In the genomic region with DNA sequence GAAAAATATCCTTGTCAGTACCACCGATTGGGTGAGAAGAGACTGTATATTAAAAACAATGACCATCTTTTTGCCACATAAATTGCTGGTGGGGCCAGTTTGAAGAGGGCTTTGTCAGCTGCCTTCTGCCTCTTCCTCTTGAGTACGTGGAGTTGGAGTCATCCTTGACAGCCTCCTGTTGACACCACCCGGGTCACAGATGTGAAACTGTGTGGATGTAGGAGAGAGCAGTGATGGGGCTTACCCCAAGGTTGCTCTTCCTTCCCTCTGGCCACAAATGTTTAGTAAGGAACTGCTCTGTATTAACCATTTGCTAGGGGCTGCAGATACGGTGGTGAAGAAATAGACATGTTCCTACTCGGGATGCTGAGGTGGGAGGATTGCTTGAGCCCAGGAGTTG, we compare ENCODE assay signal across 27 cellular contexts. TPM values are rescaled to one million over a fixed set of nuclear protein-coding genes. Genes with fewer than 3 reads are reported as not detected.
DNase-seq lines count a peak whose midpoint lies in the region; ATAC-seq, FAIRE-seq and TF ChIP-seq lines count a peak whose summit lies in the region.
"Had no signal": no experiment of that assay in that cellular context is flagged by ENCODE, and none has a peak within 500 bp of the region (broad histone marks: within the 10 kb centered on the region; RNA-seq: fewer than 3 reads in every experiment).

No MANE protein-coding gene starts in this region.

- no peak for FAIRE-seq in GM12878 (lab: Jason Lieb, UNC)
- FAIRE-seq: GM18507 had no signal

- H4K20me1 ChIP-seq in GM12878 (ENCODE audit: control insufficient read depth, insufficient read depth): no peaks in the 10 kb centered on the region

- peak overlapping the region; percentile 82 for H3K27ac Mint-ChIP-seq in activated CD8-positive, alpha-beta T cell treated with anti-CD3 and anti-CD28 coated beads for 36 hours

- TF ChIP-seq EP300 in GM12878 (IDR thresholded peaks at IDR 0.05; ENCODE audit: borderline replicate concordance in 1 of 2, control insufficient read depth in 1 of 2, low read depth in 2 of 2, low read length in 2 of 2): no peak

- no peaks in the 10 kb centered on the region for H3K4me1 ChIP-seq in GM12878 (ENCODE audit: control insufficient read depth, insufficient read depth, low read length)
- H3K4me1 ChIP-seq: psoas muscle, sigmoid colon had no signal

- peak in 2 of 3 donors; percentile 17 to 20 for DNase-seq in stimulated activated CD4-positive, alpha-beta T cell treated with anti-CD3 and anti-CD28 coated beads, Interleukin-12 subunit alpha, Interleukin-12 subunit beta, amount 100 ng/mL, for 48 hours (ENCODE audit: low read depth in 2 of 3, low spot score in 1 of 3)
- no peak for DNase-seq in stimulated activated CD4-positive, alpha-beta T cell treated with anti-CD3 and anti-CD28 coated beads, Interleukin-2, amount 100 ng/mL, for 48 hours
- peak; percentile 48 for DNase-seq in activated CD8-positive, alpha-beta T cell treated with anti-CD3 and anti-CD28 coated beads for 36 hours
- no peak for DNase-seq in GM12878 (ENCODE audit: low read depth, low spot score)
- DNase-seq in SIG-M5 treated with dmso at 0.1 percent for 504 hours (lab: John Stamatoyannopoulos, UW; ENCODE audit: unreplicated experiment): no peak
- DNase-seq in NCI-H526 (lab: John Stamatoyannopoulos, UW): no peak
- DNase-seq: C1 segment of cervical spinal cord, Calu3, DMS79 treated with DMSO at 0.1 percent for 48 hours, dorsolateral prefrontal cortex, hypothalamus, mesenchymal stem cell, NCI-H1105, NCI-H2029, NCI-H526 treated with DMSO at 0.1 percent for 48 hours, psoas muscle, SHP77 treated with DMSO at 0.1 percent for 48 hours, sigmoid colon, substantia nigra, SW 1271, T1000, upper lobe of left lung had no signal

- no peak for TF ChIP-seq RAD21 in GM12878 (IDR thresholded peaks at IDR 0.05; ENCODE audit: insufficient read depth, low read depth, low read length)

- BruUV-seq in GM12878 (replicated peaks; lab: Mats Ljungman, UMichigan): no TSS peak

- TF ChIP-seq POLR2A in GM12878 (IDR thresholded peaks at IDR 0.05; ENCODE audit: low read depth, low read length): no peak

- peak; percentile 79 for ATAC-seq in activated CD8-positive, alpha-beta T cell treated with anti-CD3 and anti-CD28 coated beads for 36 hours
- peak; percentile 28 for ATAC-seq in GM12878
- ATAC-seq in GM18519 (IDR thresholded peaks at IDR 0.05; ENCODE audit: low FRiP score, unreplicated experiment): no peak
- ATAC-seq: HCT116, Panc1 had no signal

- TF ChIP-seq CTCF in activated CD8-positive, alpha-beta T cell treated with anti-CD3 and anti-CD28 coated beads for 36 hours (IDR thresholded peaks at IDR 0.05): no peak
- no peak for TF ChIP-seq CTCF in GM12878 (IDR thresholded peaks at IDR 0.05 in 2 of 3, conservative IDR thresholded peaks at IDR 0.05 in 1 of 3; ENCODE audit: control insufficient read depth in 2 of 3, extremely low read depth in 1 of 3, insufficient read depth in 1 of 3, low read depth in 3 of 3, low read length in 3 of 3)

- RAD21 ChIA-PET in GM12878 (lab: Charles Lee; ENCODE audit: unreplicated experiment): no interaction called here

- WGBS in GM12878 (ENCODE audit: insufficient coverage, insufficient replicate concordance, low lambda C conversion rate, missing lambda C conversion rate): 74% methylated on average over 5 of the region's 5 CpGs

- no peak overlapping the region for H2AFZ ChIP-seq in GM12878 (ENCODE audit: control insufficient read depth, low read depth, low read length)

- no peaks in the 10 kb centered on the region; a peak in 1 of 4 replicates for H3K36me3 ChIP-seq in GM12878 (ENCODE audit: control insufficient read depth in 2 of 2, insufficient read depth in 2 of 2, low read length in 1 of 2)
- H3K36me3 ChIP-seq: sigmoid colon had no signal

- H3K4me3 ChIP-seq in GM12878: no peak overlapping the region
- H3K4me3 ChIP-seq: dorsolateral prefrontal cortex, psoas muscle, sigmoid colon, upper lobe of left lung had no signal

- in situ Hi-C loops in GM12878 (cut with MboI): no loop called here

- H3K9ac ChIP-seq in GM12878 (ENCODE audit: control insufficient read depth, insufficient read depth, low read length): no peak overlapping the region

- intact Hi-C loops in activated CD8-positive, alpha-beta T cell treated with anti-CD3 and anti-CD28 coated beads for 36 hours (cut with micrococcal nuclease): no loop called here
- intact Hi-C loops in GM12878 (cut with micrococcal nuclease; ENCODE audit: unreplicated experiment): no loop called here

- no peaks in the 10 kb centered on the region for H3K27me3 ChIP-seq in GM12878 (replicated peaks in 1 of 2; ENCODE audit: control insufficient read depth in 2 of 2, insufficient read depth in 2 of 2, low read length in 1 of 2)
- H3K27me3 ChIP-seq: dorsolateral prefrontal cortex, sigmoid colon, upper lobe of left lung had no signal

- POLR2A ChIA-PET in activated CD8-positive, alpha-beta T cell treated with anti-CD3 and anti-CD28 coated beads for 36 hours (lab: Charles Lee): no interaction called here
- POLR2A ChIA-PET in GM12878 (lab: Charles Lee): no interaction called here

- H3K9me3 ChIP-seq in GM12878 (replicated peaks; ENCODE audit: control insufficient read depth, insufficient read depth, low read length): no peaks in the 10 kb centered on the region
- H3K9me3 ChIP-seq: psoas muscle, sigmoid colon, upper lobe of left lung had no signal

- no peak overlapping the region for H3K27ac ChIP-seq in GM12878 (ENCODE audit: control insufficient read depth, insufficient read depth)
- H3K27ac ChIP-seq: psoas muscle, sigmoid colon, upper lobe of left lung had no signal

- SMC1A ChIA-PET in GM12878 (lab: Charles Lee; ENCODE audit: uncharacterized antibody, unreplicated experiment): no interaction called here

- no peak overlapping the region for H3K4me2 ChIP-seq in GM12878 (ENCODE audit: control insufficient read depth, insufficient read depth)

- no peak overlapping the region for H3K4me3 Mint-ChIP-seq in activated CD8-positive, alpha-beta T cell treated with anti-CD3 and anti-CD28 coated beads for 36 hours
- H3K4me3 Mint-ChIP-seq: brain had no signal

- CTCF ChIA-PET in activated CD8-positive, alpha-beta T cell treated with anti-CD3 and anti-CD28 coated beads for 36 hours (lab: Charles Lee): no interaction called here
- CTCF ChIA-PET in GM12878 (lab: Yijun Ruan, JAX): no interaction called here

- no peaks in the 10 kb centered on the region for H3K9me3 Mint-ChIP-seq in activated CD8-positive, alpha-beta T cell treated with anti-CD3 and anti-CD28 coated beads for 36 hours
- H3K9me3 Mint-ChIP-seq: brain had no signal

- H3K27me3 Mint-ChIP-seq in activated CD8-positive, alpha-beta T cell treated with anti-CD3 and anti-CD28 coated beads for 36 hours: no peaks in the 10 kb centered on the region
- H3K27me3 Mint-ChIP-seq: brain had no signal

- H3K79me2 ChIP-seq in GM12878 (ENCODE audit: control insufficient read depth, insufficient read depth, low read length): peaks cover 18% of the 10 kb centered on the region

- H3K36me3 Mint-ChIP-seq in activated CD8-positive, alpha-beta T cell treated with anti-CD3 and anti-CD28 coated beads for 36 hours (ENCODE audit: low read depth): peaks cover 27% of the 10 kb centered on the region

- peaks cover 37% of the 10 kb centered on the region for H3K4me1 Mint-ChIP-seq in activated CD8-positive, alpha-beta T cell treated with anti-CD3 and anti-CD28 coated beads for 36 hours (ENCODE audit: low read depth)

RNA-seq across cellular contexts. Expression of a gene that starts 12.2 kb away (rescaled TPM):
- total RNA-seq in activated CD8-positive, alpha-beta T cell treated with anti-CD3 and anti-CD28 coated beads for 36 hours: 100 to 1,000 TPM; 131 to 142 TPM
- total RNA-seq in GM12878 (2013; cell fraction: nucleolus; rRNA removed): 33.7 and 35.2 TPM in 2 replicates
- 43.7 and 49.9 TPM in 2 replicates for total RNA-seq in GM12878 (2014; rRNA removed)
- total RNA-seq in GM12878 (2014; rRNA removed; fragmentation: Illumina TruSeq; extraction: Trizol): 68.8 and 70.0 TPM in 2 replicates
- 84.9 and 85.2 TPM in 2 replicates for total RNA-seq in GM12878 (2021)
- polyA plus RNA-seq in GM12878 (2011; ENCODE audit: low read depth): 15.9 TPM
- polyA plus RNA-seq in GM12878 (2011; rRNA removed): 64.5 and 101 TPM in 2 replicates
- 43.2 and 45.9 TPM in 2 replicates for polyA plus RNA-seq in GM12878 (2011; cell fraction: cytosol; rRNA removed)
- 19.4 and 26.1 TPM in 2 replicates for polyA plus RNA-seq in GM12878 (2011; cell fraction: nucleus; rRNA removed)
- 23.9 and 28.6 TPM in 2 replicates for polyA plus RNA-seq in GM12878 (2012)
- polyA plus RNA-seq in GM12878 (2014; fragmentation: Illumina TruSeq; extraction: Trizol): 56.6 and 62.8 TPM in 2 replicates
- polyA plus RNA-seq in GM12878 (2014; fragmentation: Nextera tagmentation; extraction: Ambion mirVana): 10 to 100 TPM; 14.6 to 23.2 TPM
- polyA plus RNA-seq in GM12878 (2014; rRNA removed): 31.8 and 35.1 TPM in 2 replicates
- 10 to 100 TPM; 60.6 to 68.2 TPM for polyA plus RNA-seq in GM12878 (2016; fragmentation: Nextera tagmentation; extraction: Ambion mirVana)
- polyA minus RNA-seq in GM12878 (2011; rRNA and poly(A)+ RNA removed): 93.5 and 95.2 TPM in 2 replicates
- 36.6 and 48.3 TPM in 2 replicates for polyA minus RNA-seq in GM12878 (2011; cell fraction: cytosol; rRNA and poly(A)+ RNA removed)
- polyA minus RNA-seq in GM12878 (2011; cell fraction: nucleus; rRNA and poly(A)+ RNA removed): 8.7 and 15.7 TPM in 2 replicates

RNA-seq across cellular contexts. Expression of a gene that starts 21.5 kb away (rescaled TPM):
- total RNA-seq in activated CD8-positive, alpha-beta T cell treated with anti-CD3 and anti-CD28 coated beads for 36 hours: 1,000 to 10,000 TPM; 1,954 to 1,972 TPM
- 391 and 401 TPM in 2 replicates for total RNA-seq in GM12878 (2013; cell fraction: nucleolus; rRNA removed)
- total RNA-seq in GM12878 (2014; rRNA removed): 2,056 and 2,150 TPM in 2 replicates
- 3,315 and 3,434 TPM in 2 replicates for total RNA-seq in GM12878 (2014; rRNA removed; fragmentation: Illumina TruSeq; extraction: Trizol)
- 2,327 and 2,384 TPM in 2 replicates for total RNA-seq in GM12878 (2021)
- 3,955 TPM for polyA plus RNA-seq in GM12878 (2011; ENCODE audit: low read depth)
- polyA plus RNA-seq in GM12878 (2011; rRNA removed): 2,686 and 3,119 TPM in 2 replicates
- polyA plus RNA-seq in GM12878 (2011; cell fraction: cytosol; rRNA removed): 1,825 and 1,843 TPM in 2 replicates
- 658 and 690 TPM in 2 replicates for polyA plus RNA-seq in GM12878 (2011; cell fraction: nucleus; rRNA removed)
- 3,096 and 3,407 TPM in 2 replicates for polyA plus RNA-seq in GM12878 (2012)
- polyA plus RNA-seq in GM12878 (2014; fragmentation: Illumina TruSeq; extraction: Trizol): 3,690 and 4,950 TPM in 2 replicates
- 1,000 to 10,000 TPM; 1,828 to 2,204 TPM for polyA plus RNA-seq in GM12878 (2014; fragmentation: Nextera tagmentation; extraction: Ambion mirVana)
- polyA plus RNA-seq in GM12878 (2014; rRNA removed): 2,258 and 2,542 TPM in 2 replicates
- polyA plus RNA-seq in GM12878 (2016; fragmentation: Nextera tagmentation; extraction: Ambion mirVana): 100 to 1,000 TPM; 801 to 823 TPM
- 401 and 520 TPM in 2 replicates for polyA minus RNA-seq in GM12878 (2011; rRNA and poly(A)+ RNA removed)
- 251 and 289 TPM in 2 replicates for polyA minus RNA-seq in GM12878 (2011; cell fraction: cytosol; rRNA and poly(A)+ RNA removed)
- polyA minus RNA-seq in GM12878 (2011; cell fraction: nucleus; rRNA and poly(A)+ RNA removed): 118 and 169 TPM in 2 replicates

RNA-seq across cellular contexts. Expression of a gene that starts 48.7 kb away (rescaled TPM):
- total RNA-seq in activated CD8-positive, alpha-beta T cell treated with anti-CD3 and anti-CD28 coated beads for 36 hours: 10 to 100 TPM; 18.2 to 22.6 TPM
- 225 and 244 TPM in 2 replicates for total RNA-seq in GM12878 (2013; cell fraction: nucleolus; rRNA removed)
- 20.1 and 20.4 TPM in 2 replicates for total RNA-seq in GM12878 (2014; rRNA removed)
- total RNA-seq in GM12878 (2014; rRNA removed; fragmentation: Illumina TruSeq; extraction: Trizol): 17.5 and 19.1 TPM in 2 replicates
- 39.9 and 43.9 TPM in 2 replicates for total RNA-seq in GM12878 (2021)
- 8.5 TPM for polyA plus RNA-seq in GM12878 (2011; ENCODE audit: low read depth)
- polyA plus RNA-seq in GM12878 (2011; rRNA removed): 10.6 and 11.9 TPM in 2 replicates
- 8.4 and 9.0 TPM in 2 replicates for polyA plus RNA-seq in GM12878 (2011; cell fraction: cytosol; rRNA removed)
- 52.4 and 62.5 TPM in 2 replicates for polyA plus RNA-seq in GM12878 (2011; cell fraction: nucleus; rRNA removed)
- 21.1 and 23.8 TPM in 2 replicates for polyA plus RNA-seq in GM12878 (2012)
- 18.4 and 20.0 TPM in 2 replicates for polyA plus RNA-seq in GM12878 (2014; fragmentation: Illumina TruSeq; extraction: Trizol)
- 10 to 100 TPM in 1 of 2 experiments, 1 to 10 TPM in 1; 5.8 to 17.1 TPM for polyA plus RNA-seq in GM12878 (2014; fragmentation: Nextera tagmentation; extraction: Ambion mirVana)
- 27.2 and 27.7 TPM in 2 replicates for polyA plus RNA-seq in GM12878 (2014; rRNA removed)
- 10 to 100 TPM; 17.4 to 18.3 TPM for polyA plus RNA-seq in GM12878 (2016; fragmentation: Nextera tagmentation; extraction: Ambion mirVana)
- 52.5 and 59.6 TPM in 2 replicates for polyA minus RNA-seq in GM12878 (2011; rRNA and poly(A)+ RNA removed)
- 15.4 and 17.7 TPM in 2 replicates for polyA minus RNA-seq in GM12878 (2011; cell fraction: cytosol; rRNA and poly(A)+ RNA removed)
- polyA minus RNA-seq in GM12878 (2011; cell fraction: nucleus; rRNA and poly(A)+ RNA removed): 56.3 and 84.3 TPM in 2 replicates

Comparison
In these comparisons a context has a peak if more than half of its experiments do, and no peak if none do; other contexts are left out.
1. DNase-seq: peak in stimulated activated CD4-positive, alpha-beta T cell treated with anti-CD3 and anti-CD28 coated beads, Interleukin-12 subunit alpha, Interleukin-12 subunit beta, amount 100 ng/mL, for 48 hours (2 of 3) and activated CD8-positive, alpha-beta T cell treated with anti-CD3 and anti-CD28 coated beads for 36 hours (single experiment); none in stimulated activated CD4-positive, alpha-beta T cell treated with anti-CD3 and anti-CD28 coated beads, Interleukin-2, amount 100 ng/mL, for 48 hours (0 of 2), GM12878 (single experiment), SIG-M5 treated with dmso at 0.1 percent for 504 hours (single experiment) and NCI-H526 (0 of 2).